In the genomic region with DNA sequence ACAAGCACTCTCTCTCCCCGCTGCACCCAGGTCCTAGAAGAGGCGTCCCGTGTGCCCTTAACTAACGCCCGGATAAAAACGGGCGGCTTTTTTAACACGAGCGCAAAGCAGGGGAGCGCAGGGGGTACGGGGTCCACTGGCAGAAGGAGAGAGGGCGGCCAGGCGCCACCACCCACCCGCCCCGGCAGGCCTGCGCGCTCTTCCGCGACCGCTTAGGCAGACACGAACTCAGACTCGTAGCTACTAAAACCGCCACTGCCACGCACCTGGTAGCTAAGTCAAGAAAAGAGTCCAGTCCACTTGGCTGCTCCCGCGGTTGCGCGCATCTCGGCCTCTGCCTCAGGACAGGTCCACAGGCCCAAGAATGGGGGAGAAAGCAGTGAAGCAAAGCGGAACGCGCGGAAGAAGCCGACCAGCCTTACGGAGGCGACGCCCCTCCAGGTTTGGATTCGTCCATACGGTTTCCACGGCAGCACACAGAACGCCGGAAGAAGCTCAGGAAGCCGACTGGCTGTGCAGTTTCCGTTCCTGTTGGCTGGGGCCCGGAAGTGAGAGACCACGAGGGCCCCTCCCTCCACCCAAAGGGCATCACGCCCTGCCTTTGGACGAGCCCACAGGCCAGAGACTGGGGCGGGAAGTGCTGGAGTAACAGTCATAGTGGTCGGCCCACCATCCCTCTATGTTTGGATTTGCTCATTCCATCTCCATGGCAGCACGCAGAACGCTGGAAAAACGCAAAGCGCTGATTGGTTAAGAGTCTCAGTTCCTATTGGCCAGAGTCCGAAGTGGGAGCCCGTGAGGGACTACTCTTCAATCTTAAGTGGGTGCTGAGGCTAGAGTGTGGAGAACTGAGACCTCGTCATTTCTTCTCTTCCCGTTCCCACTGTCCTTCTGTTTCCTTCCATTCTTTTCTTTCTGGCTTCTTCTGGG, we compare ENCODE assay signal across 1 cellular context.
TF ChIP-seq lines count a peak whose summit lies in the region.

A gene (minus strand): TSS at position 354 of the 930 bp plus-strand sequence. CDS start 7,344 bp downstream, outside the sequence.

TF ChIP-seq in K562, 482 proteins besides CTCF, POLR2A, EP300 and RAD21 (continued from another document and continues in another):
- TF ChIP-seq, protein P1, sequence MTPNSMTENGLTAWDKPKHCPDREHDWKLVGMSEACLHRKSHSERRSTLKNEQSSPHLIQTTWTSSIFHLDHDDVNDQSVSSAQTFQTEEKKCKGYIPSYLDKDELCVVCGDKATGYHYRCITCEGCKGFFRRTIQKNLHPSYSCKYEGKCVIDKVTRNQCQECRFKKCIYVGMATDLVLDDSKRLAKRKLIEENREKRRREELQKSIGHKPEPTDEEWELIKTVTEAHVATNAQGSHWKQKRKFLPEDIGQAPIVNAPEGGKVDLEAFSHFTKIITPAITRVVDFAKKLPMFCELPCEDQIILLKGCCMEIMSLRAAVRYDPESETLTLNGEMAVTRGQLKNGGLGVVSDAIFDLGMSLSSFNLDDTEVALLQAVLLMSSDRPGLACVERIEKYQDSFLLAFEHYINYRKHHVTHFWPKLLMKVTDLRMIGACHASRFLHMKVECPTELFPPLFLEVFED (CRISPR knock-in tag; conservative IDR thresholded peaks at IDR 0.05): no peak
- TF ChIP-seq, protein P2, sequence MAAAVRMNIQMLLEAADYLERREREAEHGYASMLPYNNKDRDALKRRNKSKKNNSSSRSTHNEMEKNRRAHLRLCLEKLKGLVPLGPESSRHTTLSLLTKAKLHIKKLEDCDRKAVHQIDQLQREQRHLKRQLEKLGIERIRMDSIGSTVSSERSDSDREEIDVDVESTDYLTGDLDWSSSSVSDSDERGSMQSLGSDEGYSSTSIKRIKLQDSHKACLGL (CRISPR knock-in tag; IDR thresholded peaks at IDR 0.05; ENCODE audit: borderline replicate concordance, poor library complexity, severe bottlenecking): no peak
- TF ChIP-seq SIN3B (IDR thresholded peaks at IDR 0.05; ENCODE audit: low read depth): no peak
- no peak for TF ChIP-seq KAT8 (IDR thresholded peaks at IDR 0.05; ENCODE audit: low read depth)
- peak; percentile 75 for TF ChIP-seq PHF20 (IDR thresholded peaks at IDR 0.05; ENCODE audit: partially characterized antibody)
- TF ChIP-seq EGR1 (conservative IDR thresholded peaks at IDR 0.05): peak; percentile 45; the same call in 1 of the 2 replicates
- TF ChIP-seq LEF1 (IDR thresholded peaks at IDR 0.05): no peak
- TF ChIP-seq, protein P3, sequence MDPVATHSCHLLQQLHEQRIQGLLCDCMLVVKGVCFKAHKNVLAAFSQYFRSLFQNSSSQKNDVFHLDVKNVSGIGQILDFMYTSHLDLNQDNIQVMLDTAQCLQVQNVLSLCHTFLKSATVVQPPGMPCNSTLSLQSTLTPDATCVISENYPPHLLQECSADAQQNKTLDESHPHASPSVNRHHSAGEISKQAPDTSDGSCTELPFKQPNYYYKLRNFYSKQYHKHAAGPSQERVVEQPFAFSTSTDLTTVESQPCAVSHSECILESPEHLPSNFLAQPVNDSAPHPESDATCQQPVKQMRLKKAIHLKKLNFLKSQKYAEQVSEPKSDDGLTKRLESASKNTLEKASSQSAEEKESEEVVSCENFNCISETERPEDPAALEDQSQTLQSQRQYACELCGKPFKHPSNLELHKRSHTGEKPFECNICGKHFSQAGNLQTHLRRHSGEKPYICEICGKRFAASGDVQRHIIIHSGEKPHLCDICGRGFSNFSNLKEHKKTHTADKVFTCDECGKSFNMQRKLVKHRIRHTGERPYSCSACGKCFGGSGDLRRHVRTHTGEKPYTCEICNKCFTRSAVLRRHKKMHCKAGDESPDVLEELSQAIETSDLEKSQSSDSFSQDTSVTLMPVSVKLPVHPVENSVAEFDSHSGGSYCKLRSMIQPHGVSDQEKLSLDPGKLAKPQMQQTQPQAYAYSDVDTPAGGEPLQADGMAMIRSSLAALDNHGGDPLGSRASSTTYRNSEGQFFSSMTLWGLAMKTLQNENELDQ (CRISPR knock-in tag; IDR thresholded peaks at IDR 0.05; ENCODE audit: borderline replicate concordance): no peak
- no peak for TF ChIP-seq SMARCB1 (IDR thresholded peaks at IDR 0.05; ENCODE audit: insufficient read length, low read depth)
- peak; percentile 62 for TF ChIP-seq FOS (IDR thresholded peaks at IDR 0.05; ENCODE audit: extremely low read depth, insufficient read length)
- TF ChIP-seq, protein P4, sequence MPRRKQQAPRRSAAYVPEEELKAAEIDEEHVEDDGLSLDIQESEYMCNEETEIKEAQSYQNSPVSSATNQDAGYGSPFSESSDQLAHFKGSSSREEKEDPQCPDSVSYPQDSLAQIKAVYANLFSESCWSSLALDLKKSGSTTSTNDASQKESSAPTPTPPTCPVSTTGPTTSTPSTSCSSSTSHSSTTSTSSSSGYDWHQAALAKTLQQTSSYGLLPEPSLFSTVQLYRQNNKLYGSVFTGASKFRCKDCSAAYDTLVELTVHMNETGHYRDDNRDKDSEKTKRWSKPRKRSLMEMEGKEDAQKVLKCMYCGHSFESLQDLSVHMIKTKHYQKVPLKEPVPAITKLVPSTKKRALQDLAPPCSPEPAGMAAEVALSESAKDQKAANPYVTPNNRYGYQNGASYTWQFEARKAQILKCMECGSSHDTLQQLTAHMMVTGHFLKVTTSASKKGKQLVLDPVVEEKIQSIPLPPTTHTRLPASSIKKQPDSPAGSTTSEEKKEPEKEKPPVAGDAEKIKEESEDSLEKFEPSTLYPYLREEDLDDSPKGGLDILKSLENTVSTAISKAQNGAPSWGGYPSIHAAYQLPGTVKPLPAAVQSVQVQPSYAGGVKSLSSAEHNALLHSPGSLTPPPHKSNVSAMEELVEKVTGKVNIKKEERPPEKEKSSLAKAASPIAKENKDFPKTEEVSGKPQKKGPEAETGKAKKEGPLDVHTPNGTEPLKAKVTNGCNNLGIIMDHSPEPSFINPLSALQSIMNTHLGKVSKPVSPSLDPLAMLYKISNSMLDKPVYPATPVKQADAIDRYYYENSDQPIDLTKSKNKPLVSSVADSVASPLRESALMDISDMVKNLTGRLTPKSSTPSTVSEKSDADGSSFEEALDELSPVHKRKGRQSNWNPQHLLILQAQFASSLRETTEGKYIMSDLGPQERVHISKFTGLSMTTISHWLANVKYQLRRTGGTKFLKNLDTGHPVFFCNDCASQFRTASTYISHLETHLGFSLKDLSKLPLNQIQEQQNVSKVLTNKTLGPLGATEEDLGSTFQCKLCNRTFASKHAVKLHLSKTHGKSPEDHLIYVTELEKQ (CRISPR knock-in tag; IDR thresholded peaks at IDR 0.05): no peak
- no peak for TF ChIP-seq ETS2 (tag; IDR thresholded peaks at IDR 0.05; ENCODE audit: borderline replicate concordance, poor library complexity, severe bottlenecking)
- TF ChIP-seq, protein P5, sequence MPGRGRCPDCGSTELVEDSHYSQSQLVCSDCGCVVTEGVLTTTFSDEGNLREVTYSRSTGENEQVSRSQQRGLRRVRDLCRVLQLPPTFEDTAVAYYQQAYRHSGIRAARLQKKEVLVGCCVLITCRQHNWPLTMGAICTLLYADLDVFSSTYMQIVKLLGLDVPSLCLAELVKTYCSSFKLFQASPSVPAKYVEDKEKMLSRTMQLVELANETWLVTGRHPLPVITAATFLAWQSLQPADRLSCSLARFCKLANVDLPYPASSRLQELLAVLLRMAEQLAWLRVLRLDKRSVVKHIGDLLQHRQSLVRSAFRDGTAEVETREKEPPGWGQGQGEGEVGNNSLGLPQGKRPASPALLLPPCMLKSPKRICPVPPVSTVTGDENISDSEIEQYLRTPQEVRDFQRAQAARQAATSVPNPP (IDR thresholded peaks at IDR 0.05; ENCODE audit: borderline replicate concordance, insufficient read depth, insufficient read length): no peak
- TF ChIP-seq, protein P6, sequence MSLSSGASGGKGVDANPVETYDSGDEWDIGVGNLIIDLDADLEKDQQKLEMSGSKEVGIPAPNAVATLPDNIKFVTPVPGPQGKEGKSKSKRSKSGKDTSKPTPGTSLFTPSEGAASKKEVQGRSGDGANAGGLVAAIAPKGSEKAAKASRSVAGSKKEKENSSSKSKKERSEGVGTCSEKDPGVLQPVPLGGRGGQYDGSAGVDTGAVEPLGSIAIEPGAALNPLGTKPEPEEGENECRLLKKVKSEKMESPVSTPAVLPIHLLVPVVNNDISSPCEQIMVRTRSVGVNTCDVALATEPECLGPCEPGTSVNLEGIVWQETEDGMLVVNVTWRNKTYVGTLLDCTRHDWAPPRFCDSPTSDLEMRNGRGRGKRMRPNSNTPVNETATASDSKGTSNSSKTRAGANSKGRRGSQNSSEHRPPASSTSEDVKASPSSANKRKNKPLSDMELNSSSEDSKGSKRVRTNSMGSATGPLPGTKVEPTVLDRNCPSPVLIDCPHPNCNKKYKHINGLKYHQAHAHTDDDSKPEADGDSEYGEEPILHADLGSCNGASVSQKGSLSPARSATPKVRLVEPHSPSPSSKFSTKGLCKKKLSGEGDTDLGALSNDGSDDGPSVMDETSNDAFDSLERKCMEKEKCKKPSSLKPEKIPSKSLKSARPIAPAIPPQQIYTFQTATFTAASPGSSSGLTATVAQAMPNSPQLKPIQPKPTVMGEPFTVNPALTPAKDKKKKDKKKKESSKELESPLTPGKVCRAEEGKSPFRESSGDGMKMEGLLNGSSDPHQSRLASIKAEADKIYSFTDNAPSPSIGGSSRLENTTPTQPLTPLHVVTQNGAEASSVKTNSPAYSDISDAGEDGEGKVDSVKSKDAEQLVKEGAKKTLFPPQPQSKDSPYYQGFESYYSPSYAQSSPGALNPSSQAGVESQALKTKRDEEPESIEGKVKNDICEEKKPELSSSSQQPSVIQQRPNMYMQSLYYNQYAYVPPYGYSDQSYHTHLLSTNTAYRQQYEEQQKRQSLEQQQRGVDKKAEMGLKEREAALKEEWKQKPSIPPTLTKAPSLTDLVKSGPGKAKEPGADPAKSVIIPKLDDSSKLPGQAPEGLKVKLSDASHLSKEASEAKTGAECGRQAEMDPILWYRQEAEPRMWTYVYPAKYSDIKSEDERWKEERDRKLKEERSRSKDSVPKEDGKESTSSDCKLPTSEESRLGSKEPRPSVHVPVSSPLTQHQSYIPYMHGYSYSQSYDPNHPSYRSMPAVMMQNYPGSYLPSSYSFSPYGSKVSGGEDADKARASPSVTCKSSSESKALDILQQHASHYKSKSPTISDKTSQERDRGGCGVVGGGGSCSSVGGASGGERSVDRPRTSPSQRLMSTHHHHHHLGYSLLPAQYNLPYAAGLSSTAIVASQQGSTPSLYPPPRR (CRISPR knock-in tag; IDR thresholded peaks at IDR 0.05; ENCODE audit: borderline replicate concordance): no peak
- TF ChIP-seq SRSF1 (IDR thresholded peaks at IDR 0.05; ENCODE audit: low read depth, low read length): no peak
- 0 out of 2 replicates have a peak, but pooled peaks have one; percentile 71 for TF ChIP-seq TCF7 (IDR thresholded peaks at IDR 0.05; ENCODE audit: borderline replicate concordance)
- TF ChIP-seq POLR2B (IDR thresholded peaks at IDR 0.05; ENCODE audit: low read depth, partially characterized antibody): no peak
- TF ChIP-seq CREM (IDR thresholded peaks at IDR 0.05; ENCODE audit: low read depth): peak; percentile 96
- TF ChIP-seq CAMTA2 (CRISPR knock-in tag; conservative IDR thresholded peaks at IDR 0.05): no peak
- peak; percentile 87 for TF ChIP-seq NUFIP1 (IDR thresholded peaks at IDR 0.05; ENCODE audit: partially characterized antibody)
- TF ChIP-seq RNF2 (IDR thresholded peaks at IDR 0.05): peak; percentile 94
- TF ChIP-seq JUND (IDR thresholded peaks at IDR 0.05; ENCODE audit: borderline replicate concordance, low read depth, low read length): peak; percentile 100
- peak; percentile 46; the same call in 1 of the 3 replicates for TF ChIP-seq JUND (tag; IDR thresholded peaks at IDR 0.05; ENCODE audit: borderline replicate concordance, low read depth, low read length)
- no peak for TF ChIP-seq RFX7 (CRISPR knock-in tag; IDR thresholded peaks at IDR 0.05)
- TF ChIP-seq, protein P7, sequence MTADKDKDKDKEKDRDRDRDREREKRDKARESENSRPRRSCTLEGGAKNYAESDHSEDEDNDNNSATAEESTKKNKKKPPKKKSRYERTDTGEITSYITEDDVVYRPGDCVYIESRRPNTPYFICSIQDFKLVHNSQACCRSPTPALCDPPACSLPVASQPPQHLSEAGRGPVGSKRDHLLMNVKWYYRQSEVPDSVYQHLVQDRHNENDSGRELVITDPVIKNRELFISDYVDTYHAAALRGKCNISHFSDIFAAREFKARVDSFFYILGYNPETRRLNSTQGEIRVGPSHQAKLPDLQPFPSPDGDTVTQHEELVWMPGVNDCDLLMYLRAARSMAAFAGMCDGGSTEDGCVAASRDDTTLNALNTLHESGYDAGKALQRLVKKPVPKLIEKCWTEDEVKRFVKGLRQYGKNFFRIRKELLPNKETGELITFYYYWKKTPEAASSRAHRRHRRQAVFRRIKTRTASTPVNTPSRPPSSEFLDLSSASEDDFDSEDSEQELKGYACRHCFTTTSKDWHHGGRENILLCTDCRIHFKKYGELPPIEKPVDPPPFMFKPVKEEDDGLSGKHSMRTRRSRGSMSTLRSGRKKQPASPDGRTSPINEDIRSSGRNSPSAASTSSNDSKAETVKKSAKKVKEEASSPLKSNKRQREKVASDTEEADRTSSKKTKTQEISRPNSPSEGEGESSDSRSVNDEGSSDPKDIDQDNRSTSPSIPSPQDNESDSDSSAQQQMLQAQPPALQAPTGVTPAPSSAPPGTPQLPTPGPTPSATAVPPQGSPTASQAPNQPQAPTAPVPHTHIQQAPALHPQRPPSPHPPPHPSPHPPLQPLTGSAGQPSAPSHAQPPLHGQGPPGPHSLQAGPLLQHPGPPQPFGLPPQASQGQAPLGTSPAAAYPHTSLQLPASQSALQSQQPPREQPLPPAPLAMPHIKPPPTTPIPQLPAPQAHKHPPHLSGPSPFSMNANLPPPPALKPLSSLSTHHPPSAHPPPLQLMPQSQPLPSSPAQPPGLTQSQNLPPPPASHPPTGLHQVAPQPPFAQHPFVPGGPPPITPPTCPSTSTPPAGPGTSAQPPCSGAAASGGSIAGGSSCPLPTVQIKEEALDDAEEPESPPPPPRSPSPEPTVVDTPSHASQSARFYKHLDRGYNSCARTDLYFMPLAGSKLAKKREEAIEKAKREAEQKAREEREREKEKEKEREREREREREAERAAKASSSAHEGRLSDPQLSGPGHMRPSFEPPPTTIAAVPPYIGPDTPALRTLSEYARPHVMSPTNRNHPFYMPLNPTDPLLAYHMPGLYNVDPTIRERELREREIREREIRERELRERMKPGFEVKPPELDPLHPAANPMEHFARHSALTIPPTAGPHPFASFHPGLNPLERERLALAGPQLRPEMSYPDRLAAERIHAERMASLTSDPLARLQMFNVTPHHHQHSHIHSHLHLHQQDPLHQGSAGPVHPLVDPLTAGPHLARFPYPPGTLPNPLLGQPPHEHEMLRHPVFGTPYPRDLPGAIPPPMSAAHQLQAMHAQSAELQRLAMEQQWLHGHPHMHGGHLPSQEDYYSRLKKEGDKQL (CRISPR knock-in tag; IDR thresholded peaks at IDR 0.05; ENCODE audit: borderline replicate concordance): no peak
- TF ChIP-seq ZNF444 (CRISPR knock-in tag; IDR thresholded peaks at IDR 0.05): no peak
- no peak for TF ChIP-seq SAFB2 (IDR thresholded peaks at IDR 0.05; ENCODE audit: borderline replicate concordance, low read depth, low read length, severe bottlenecking)
